In the genomic region with DNA sequence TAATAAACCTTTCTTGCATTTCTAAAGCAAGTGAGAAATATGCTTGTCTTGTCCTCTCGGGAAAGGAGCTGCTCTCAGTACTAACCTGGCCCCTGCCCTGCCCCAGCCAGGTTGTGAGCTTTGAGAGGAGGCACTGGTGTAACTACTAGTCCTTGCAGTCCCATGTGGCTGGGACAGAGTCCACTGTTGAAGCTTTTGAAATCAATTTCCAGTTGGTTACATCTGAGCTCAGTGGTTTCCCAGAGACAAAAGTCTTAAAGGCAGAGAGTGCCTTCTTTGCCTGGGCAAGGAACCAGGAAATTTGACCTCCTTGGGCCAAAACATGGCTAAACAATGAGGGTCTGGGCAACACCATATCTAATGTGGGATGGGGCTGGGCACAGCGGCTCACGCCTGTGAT, we compare ENCODE assay signal across 27 cellular contexts. TPM values are rescaled to one million over a fixed set of nuclear protein-coding genes. Genes with fewer than 3 reads are reported as not detected.
A peak's percentile ranks its signal among the peaks of the same experiment; 100 is the strongest.
DNase-seq lines count a peak whose midpoint lies in the region; TF ChIP-seq lines count a peak whose summit lies in the region.
"Had no signal": no experiment of that assay in that cellular context is flagged by ENCODE, and none has a peak within 500 bp of the region (broad histone marks: within the 10 kb centered on the region; RNA-seq: fewer than 3 reads in every experiment).

No MANE protein-coding gene starts in this region.

- H3K9me3 ChIP-seq in thyroid gland: no peaks in the 10 kb centered on the region

- H3K4me3 ChIP-seq in NB4 (ENCODE audit: low read depth, low read length) (no peak overlapping the region), thyroid gland (replicated peaks in 1 of 3) (no peak overlapping the region)
- H3K4me3 ChIP-seq: A549, BLaER1 had no signal

- DNase-seq in NB4 (ENCODE audit: low read depth): peak; percentile 61
- DNase-seq in medulla oblongata (ENCODE audit: extremely low spot score): peak; percentile 68
- peak; percentile 6 for DNase-seq in pons (ENCODE audit: low spot score)
- peak; percentile 3 to 10 for DNase-seq in thyroid gland
- DNase-seq in GM10248 (ENCODE audit: extremely low spot score): no peak
- DNase-seq in NCI-H2081 (lab: John Stamatoyannopoulos, UW): no peak
- DNase-seq in NCI-H1694 (lab: John Stamatoyannopoulos, UW): no peak
- DNase-seq: AML-193; C1 segment of cervical spinal cord; CD4-positive, alpha-beta memory T cell; CD4-positive, CD25-positive, alpha-beta regulatory T cell; CD8-positive, alpha-beta memory T cell; COR-L47; DMS 273 treated with DMSO at 0.1 percent for 48 hours; DMS153; DMS53; DMS79; DND-41; EL; GDM1 had no signal

- H3K4me1 ChIP-seq in thyroid gland: no peaks in the 10 kb centered on the region
- H3K4me1 ChIP-seq: A549 had no signal

- H3K27ac ChIP-seq in thyroid gland: no peak overlapping the region
- H3K27ac ChIP-seq: 22Rv1, A549, BLaER1 had no signal

- TF ChIP-seq CTCF in NB4 (IDR thresholded peaks at IDR 0.05; ENCODE audit: low read depth, low read length) (no peak), thyroid gland (IDR thresholded peaks at IDR 0.05) (no peak), GM10248 (IDR thresholded peaks at IDR 0.05; ENCODE audit: control extremely low read depth, extremely low read depth, low read depth, missing control alignments) (no peak)

- no peaks in the 10 kb centered on the region for H3K36me3 ChIP-seq in thyroid gland
- H3K36me3 ChIP-seq: BLaER1 had no signal

- 69 to 75% methylated on average over 3 of the region's 3 CpGs for WGBS in thyroid gland, 2 donors

- no peaks in the 10 kb centered on the region for H3K27me3 ChIP-seq in thyroid gland
- H3K27me3 ChIP-seq: BLaER1 had no signal

- CTCF ChIA-PET in GM10248 (lab: Yijun Ruan, JAX): interaction anchor here (1.3 to 1.4 kb wide), 2 partner anchors 10 to 56 kb away, joined by 3 read pairs; no protein-coding TSS in a partner anchor

- POLR2A ChIA-PET in GM10248 (lab: Yijun Ruan, JAX): no interaction called here

- TF ChIP-seq POLR2A in NB4 (IDR thresholded peaks at IDR 0.05; ENCODE audit: extremely low read depth, insufficient read length) (no peak), thyroid gland (IDR thresholded peaks at IDR 0.05) (no peak)

- intact Hi-C loops in thyroid gland (cut with DNase I): no loop called here

RNA-seq across cellular contexts. Expression of a gene that starts 48.7 kb away (rescaled TPM):
- not detected for total RNA-seq in thyroid gland
- total RNA-seq: A172; B cell; CD4-positive, alpha-beta memory T cell; CD4-positive, CD25-positive, alpha-beta regulatory T cell; Daoy; G401 had no signal

Comparison
In these comparisons a context has a peak if more than half of its experiments do, and no peak if none do; other contexts are left out.
1. DNase-seq: peak in NB4 (single experiment), medulla oblongata (single experiment), pons (single experiment) and thyroid gland (2 of 2); none in GM10248 (single experiment), NCI-H2081 (0 of 2) and NCI-H1694 (single experiment).